ENCODE assay signal across 8 cellular contexts in genomic region chr17:50950002-50950877, GRCh38.
DNase-seq lines count a peak whose midpoint lies in the region; ATAC-seq, FAIRE-seq and TF ChIP-seq lines count a peak whose summit lies in the region.

No MANE protein-coding gene starts in this region.

- H3K9ac ChIP-seq in HepG2 (ENCODE audit: insufficient read depth, low read depth, low read length), result peak overlapping the region; percentile 61

- H4K20me1 ChIP-seq in HepG2 (ENCODE audit: insufficient read depth, low read length), result no peaks in the 10 kb centered on the region

- H3K4me3 Mint-ChIP-seq in activated CD4-positive, alpha-beta T cell treated with anti-CD3 and anti-CD28 coated beads for 36 hours, result no peak overlapping the region
- H3K4me3 Mint-ChIP-seq in dendritic cell treated with granulocyte-macrophage colony-stimulating factor and Interleukin-4, amounts not matched to agents 40 ng/mL and 50 ng/mL, for 4 days, result no peak overlapping the region

- TF ChIP-seq CTCF in HepG2 (CRISPR knock-in tag; IDR thresholded peaks at IDR 0.05), result peak; percentile 100

- H3K36me3 ChIP-seq in H7 (replicated peaks; ENCODE audit: control insufficient read depth, insufficient read depth, low read length), result no peaks in the 10 kb centered on the region; the same call in 1 of the 2 replicates
- no peaks in the 10 kb centered on the region for H3K36me3 ChIP-seq in HepG2 (replicated peaks in 1 of 2; ENCODE audit: control insufficient read depth in 1 of 2, insufficient read depth in 2 of 2, low read length in 2 of 2)

- POLR2A ChIA-PET in activated CD4-positive, alpha-beta T cell treated with anti-CD3 and anti-CD28 coated beads for 36 hours (lab: Charles Lee), result interaction anchor here (1.1 kb wide), 1 partner anchor 84 kb away, joined by 12 read pairs; the partner anchor contains the start of gene TOB1
- POLR2A ChIA-PET in HepG2 (lab: Yijun Ruan, JAX), result interaction anchor here (0.8 to 12.2 kb wide), 7 partner anchors 19 to 102 kb away, joined by 3 to 510 read pairs (median 8); partner anchors contain the start of gene TOB1

- FAIRE-seq in HepG2 (lab: Jason Lieb, UNC), result peak; percentile 89

- H3K4me2 ChIP-seq in HepG2 (ENCODE audit: low read depth, low read length), result peak overlapping the region; percentile 93

- H3K9me3 ChIP-seq in HepG2 (ENCODE audit: low read length), result no peaks in the 10 kb centered on the region

- BruUV-seq in HepG2 (replicated peaks; lab: Mats Ljungman, UMichigan), result no TSS peak

- WGBS in HepG2 (ENCODE audit: low lambda C conversion rate), result 6% methylated on average over 21 of the region's 25 CpGs

- no peaks in the 10 kb centered on the region for H3K27me3 Mint-ChIP-seq in activated CD4-positive, alpha-beta T cell treated with anti-CD3 and anti-CD28 coated beads for 36 hours
- peaks cover 9% of the 10 kb centered on the region for H3K27me3 Mint-ChIP-seq in dendritic cell treated with granulocyte-macrophage colony-stimulating factor and Interleukin-4, amounts not matched to agents 40 ng/mL and 50 ng/mL, for 4 days

- no peaks in the 10 kb centered on the region for H3K9me3 Mint-ChIP-seq in activated CD4-positive, alpha-beta T cell treated with anti-CD3 and anti-CD28 coated beads for 36 hours (ENCODE audit: low read depth)
- no peaks in the 10 kb centered on the region for H3K9me3 Mint-ChIP-seq in dendritic cell treated with granulocyte-macrophage colony-stimulating factor and Interleukin-4, amounts not matched to agents 40 ng/mL and 50 ng/mL, for 4 days

- no peaks in the 10 kb centered on the region for H3K79me2 ChIP-seq in HepG2 (ENCODE audit: insufficient read depth, low read length)

- H3K27me3 ChIP-seq in H7 (ENCODE audit: control insufficient read depth, insufficient read depth, low read length), result no peaks in the 10 kb centered on the region
- no peaks in the 10 kb centered on the region for H3K27me3 ChIP-seq in HepG2 (ENCODE audit: control insufficient read depth in 1 of 2, insufficient read depth in 2 of 2, low read length in 2 of 2)

- peaks cover 16% of the 10 kb centered on the region for H3K4me1 Mint-ChIP-seq in activated CD4-positive, alpha-beta T cell treated with anti-CD3 and anti-CD28 coated beads for 36 hours
- peaks cover 81% of the 10 kb centered on the region for H3K4me1 Mint-ChIP-seq in dendritic cell treated with granulocyte-macrophage colony-stimulating factor and Interleukin-4, amounts not matched to agents 40 ng/mL and 50 ng/mL, for 4 days (ENCODE audit: low read depth)

- peak overlapping the region; percentile 34 for H3K27ac ChIP-seq in HepG2 (ENCODE audit: extremely low read length, insufficient read depth, low read length)

- H3K36me3 Mint-ChIP-seq in activated CD4-positive, alpha-beta T cell treated with anti-CD3 and anti-CD28 coated beads for 36 hours (ENCODE audit: low read depth), result no peaks in the 10 kb centered on the region
- no peaks in the 10 kb centered on the region for H3K36me3 Mint-ChIP-seq in dendritic cell treated with granulocyte-macrophage colony-stimulating factor and Interleukin-4, amounts not matched to agents 40 ng/mL and 50 ng/mL, for 4 days (ENCODE audit: low read depth)

- TF ChIP-seq EP300 in HepG2 (IDR thresholded peaks at IDR 0.05; ENCODE audit: low read depth in 2 of 2, low read length in 2 of 2), result no peak
- TF ChIP-seq EP300 in HepG2 (CRISPR knock-in tag; IDR thresholded peaks at IDR 0.05; ENCODE audit: borderline replicate concordance), result no peak

- intact Hi-C loops in activated CD4-positive, alpha-beta T cell treated with anti-CD3 and anti-CD28 coated beads for 36 hours (cut with DNase I, micrococcal nuclease), result loop anchor here in 1 of 2 experiments (1.0 kb wide), 2 partner anchors 87 to 98 kb away; no protein-coding TSS in a partner anchor
- intact Hi-C loops in dendritic cell treated with granulocyte-macrophage colony-stimulating factor and Interleukin-4, amounts not matched to agents 40 ng/mL and 50 ng/mL, for 4 days (cut with micrococcal nuclease), result loop anchor here (1.0 to 2.0 kb wide), 2 partner anchors 31 to 84 kb away; partner anchors contain the start of gene TOB1
- intact Hi-C loops in HepG2 (cut with micrococcal nuclease; ENCODE audit: unreplicated experiment), result loop anchor here (1.0 to 10.0 kb wide), 5 partner anchors 45 to 405 kb away; partner anchors contain the start of gene SPATA20

- H3K4me3 ChIP-seq in H7 (ENCODE audit: insufficient read depth, low read depth, low read length) (no peak overlapping the region), HepG2 (replicated peaks in 1 of 3; ENCODE audit: insufficient read depth in 1 of 3, low read depth in 2 of 3, low read length in 3 of 3) (peak overlapping the region; percentile 10 to 69 (median 27); a peak in 5 of 6 replicates)

- in situ Hi-C loops in HepG2 (cut with HindIII; ENCODE audit: extremely low pct_ligation_motif_present, low pct_unique_long_range_greater_than_20kb), result loop anchor here (10.0 kb wide), 1 partner anchor 405 kb away; the partner anchor contains the start of gene SPATA20

- peak; percentile 100 for TF ChIP-seq RAD21 in HepG2 (CRISPR knock-in tag; IDR thresholded peaks at IDR 0.05)

- peak; percentile 90 for DNase-seq in CD1c-positive myeloid dendritic cell (ENCODE audit: extremely low spot score)
- DNase-seq in H7, result peak; percentile 92
- DNase-seq in NCI-H226, result peak; percentile 76
- DNase-seq in activated CD4-positive, alpha-beta T cell treated with anti-CD3 and anti-CD28 coated beads for 36 hours, result peak; percentile 76
- peak; percentile 65 for DNase-seq in HepG2 (ENCODE audit: low spot score)
- DNase-seq in stimulated activated CD4-positive, alpha-beta T cell treated with anti-CD3 and anti-CD28 coated beads, Interleukin-1b, Interleukin-23, amount 100 ng/mL, for 48 hours, result peak; percentile 54

- peaks cover 85% of the 10 kb centered on the region for H3K4me1 ChIP-seq in HepG2 (ENCODE audit: insufficient read depth, low read length)

- ATAC-seq in activated CD4-positive, alpha-beta T cell treated with anti-CD3 and anti-CD28 coated beads for 36 hours, result peak; percentile 88
- ATAC-seq in HepG2, result peak; percentile 81
- ATAC-seq in HG03196 (IDR thresholded peaks at IDR 0.05; ENCODE audit: unreplicated experiment), result no peak

- peak overlapping the region; percentile 50 for H2AFZ ChIP-seq in HepG2 (ENCODE audit: low read length)

- TF ChIP-seq POLR2A in HepG2 (IDR thresholded peaks at IDR 0.05; ENCODE audit: insufficient read depth in 1 of 2, low read depth in 2 of 2, low read length in 2 of 2), result no peak

- H3K27ac Mint-ChIP-seq in activated CD4-positive, alpha-beta T cell treated with anti-CD3 and anti-CD28 coated beads for 36 hours, result no peak overlapping the region
- H3K27ac Mint-ChIP-seq in dendritic cell treated with granulocyte-macrophage colony-stimulating factor and Interleukin-4, amounts not matched to agents 40 ng/mL and 50 ng/mL, for 4 days, result peak overlapping the region; percentile 87

- CTCF ChIA-PET in activated CD4-positive, alpha-beta T cell treated with anti-CD3 and anti-CD28 coated beads for 36 hours (lab: Charles Lee), result interaction anchor here (0.6 to 8.4 kb wide), 11 partner anchors 8 to 167 kb away, joined by 3 to 120 read pairs (median 5); partner anchors contain the start of gene TOB1
- CTCF ChIA-PET in HepG2 (lab: Yijun Ruan, JAX; ENCODE audit: low intra/inter-chr PET ratio, low total read pairs), result interaction anchor here (1.5 to 2.2 kb wide), 5 partner anchors 87 to 167 kb away, joined by 4 to 23 read pairs (median 8); no protein-coding TSS in a partner anchor

TF ChIP-seq in HepG2, 621 proteins besides CTCF, POLR2A, EP300 and RAD21 (continues in another document):
- TF ChIP-seq ZFP90 (CRISPR knock-in tag; IDR thresholded peaks at IDR 0.05; ENCODE audit: borderline replicate concordance) (peak; percentile 67; the same call in 1 of the 2 replicates), THRA (CRISPR knock-in tag; IDR thresholded peaks at IDR 0.05; ENCODE audit: borderline replicate concordance) (peak; percentile 77; the same call in 1 of the 2 replicates), ETV6 (CRISPR knock-in tag; conservative IDR thresholded peaks at IDR 0.05) (no peak), HNF1A (IDR thresholded peaks at IDR 0.05; ENCODE audit: low read depth) (no peak), HNF1A (CRISPR knock-in tag; IDR thresholded peaks at IDR 0.05; ENCODE audit: borderline replicate concordance) (peak; percentile 76)
